18 cellular contexts compared by ENCODE assay signal in genomic region chr7:2076649-2077064, GRCh38.
A peak's percentile ranks its signal among the peaks of the same experiment; 100 is the strongest.
DNase-seq lines count a peak whose midpoint lies in the region; ATAC-seq, FAIRE-seq and TF ChIP-seq lines count a peak whose summit lies in the region.
"Had no signal": no experiment of that assay in that cellular context is flagged by ENCODE, and none has a peak within 500 bp of the region (broad histone marks: within the 10 kb centered on the region; RNA-seq: fewer than 3 reads in every experiment).

No MANE protein-coding gene starts in this region.

- DNase-seq in HTR-8/SVneo (ENCODE audit: insufficient read length, low spot score) (no peak), NOMO-1 treated with dmso at 0.1 percent for 144 hours (lab: John Stamatoyannopoulos, UW; ENCODE audit: unreplicated experiment) (peak; percentile 83), H1 (ENCODE audit: low read depth in 1 of 2, low spot score in 2 of 2) (no peak), COLO829 (ENCODE audit: low spot score) (no peak), middle frontal gyrus (ENCODE audit: extremely low spot score, low spot score) (no peak)
- DNase-seq: 8988T, DMS 273 treated with DMSO at 0.1 percent for 48 hours, EL, KG1, NCI-H1105 treated with DMSO at 0.1 percent for 48 hours, NCI-H187, NCI-H345, NCI-H526, PC-9 had no signal

- H3K4me1 ChIP-seq in BLaER1 (peaks cover 99% of the 10 kb centered on the region), H1 (replicated peaks in 1 of 4; ENCODE audit: control insufficient read depth in 3 of 4, insufficient read depth in 4 of 4, low read length in 3 of 4) (no peaks in the 10 kb centered on the region; a peak in 1 of 7 replicates)

- no peak for TF ChIP-seq CTCF in H1 (IDR thresholded peaks at IDR 0.05; ENCODE audit: control extremely low read depth in 1 of 3, insufficient read depth in 1 of 3, low read depth in 1 of 3, low read length in 3 of 3)

- H3K36me3 ChIP-seq in BLaER1 (peaks cover 36% of the 10 kb centered on the region), H1 (ENCODE audit: control insufficient read depth in 2 of 4, insufficient read depth in 4 of 4, low read length in 3 of 4) (no peaks in the 10 kb centered on the region)
- H3K36me3 ChIP-seq: HAP-1 had no signal

- H2AK5ac ChIP-seq in H1 (ENCODE audit: low read depth, low read length): no peak overlapping the region

- H3K27me3 ChIP-seq in BLaER1 (no peaks in the 10 kb centered on the region), H1 (replicated peaks in 1 of 4; ENCODE audit: control insufficient read depth in 3 of 4, extremely low read depth in 1 of 4, insufficient read depth in 3 of 4, low read length in 3 of 4) (no peaks in the 10 kb centered on the region)

- H3K56ac ChIP-seq in H1 (replicated peaks; ENCODE audit: insufficient read length, low read depth, low read length): no peak overlapping the region

- no peak for TF ChIP-seq RAD21 in H1 (IDR thresholded peaks at IDR 0.05 in 1 of 2, conservative IDR thresholded peaks at IDR 0.05 in 1 of 2; ENCODE audit: low read depth in 2 of 2, low read length in 2 of 2)

- no peak overlapping the region for H3K14ac ChIP-seq in H1 (ENCODE audit: insufficient read length)

- H3K4me3 ChIP-seq in BLaER1 (no peak overlapping the region), H1 (ENCODE audit: extremely low read depth in 1 of 4, insufficient read depth in 2 of 4, low read depth in 3 of 4, low read length in 4 of 4) (no peak overlapping the region)
- H3K4me3 ChIP-seq: HAP-1, PC-9 had no signal

- 97% methylated on average over 27 of the region's 27 CpGs; no CpG with 5 or more reads in 1 of the 2 experiments for WGBS in H1 (ENCODE audit: extremely low coverage in 1 of 2, insufficient coverage in 1 of 2, insufficient read length in 1 of 2, insufficient replicate concordance in 2 of 2, low coverage in 1 of 2, low lambda C conversion rate in 2 of 2, missing lambda C conversion rate in 1 of 2), 2 experiments

- H4K91ac ChIP-seq in H1 (replicated peaks; ENCODE audit: insufficient read length, low read length): no peak overlapping the region

- H3K79me2 ChIP-seq in H1 (ENCODE audit: control insufficient read depth in 1 of 2, insufficient read depth in 2 of 2, low read length in 2 of 2): no peaks in the 10 kb centered on the region

- H3K18ac ChIP-seq in H1 (ENCODE audit: extremely low read depth, low read length): no peak overlapping the region

- FAIRE-seq in HTR-8/SVneo (lab: Jason Lieb, UNC) (peak; percentile 75), H1 (lab: Jason Lieb, UNC) (no peak)

- H4K20me1 ChIP-seq in BLaER1 (peaks cover 96% of the 10 kb centered on the region), H1 (replicated peaks in 1 of 2; ENCODE audit: control insufficient read depth in 1 of 2, insufficient read depth in 2 of 2, low read length in 2 of 2) (peaks cover 2 to 11% of the 10 kb centered on the region in 2 experiments)

- H2BK12ac ChIP-seq in H1 (ENCODE audit: low read depth, low read length): no peak overlapping the region

- TF ChIP-seq POLR2A in H1 (IDR thresholded peaks at IDR 0.05; ENCODE audit: control extremely low read depth in 1 of 2, low read depth in 2 of 2, low read length in 2 of 2): no peak

- peaks cover 2% of the 10 kb centered on the region for H3K79me1 ChIP-seq in H1 (ENCODE audit: low read depth, low read length)

- H4K5ac ChIP-seq in H1 (ENCODE audit: insufficient read length, low read depth, low read length): no peak overlapping the region

- POLR2A ChIA-PET in H1 (lab: Charles Lee; ENCODE audit: partially characterized antibody): interaction anchor here (0.7 kb wide), 2 partner anchors 14 to 151 kb away, joined by 3 read pairs; no protein-coding TSS in a partner anchor

- no peak overlapping the region for H2BK20ac ChIP-seq in H1 (ENCODE audit: low read length)

- H3K4ac ChIP-seq in H1 (replicated peaks; ENCODE audit: insufficient read length, low read depth, low read length): peak overlapping the region; percentile 63

- H3K9ac ChIP-seq in BLaER1 (no peak overlapping the region), H1 (replicated peaks in 1 of 4; ENCODE audit: extremely low read depth in 1 of 4, low read depth in 3 of 4, low read length in 3 of 4) (no peak overlapping the region; a peak in 1 of 7 replicates)

- ATAC-seq in HG03045 (IDR thresholded peaks at IDR 0.05; ENCODE audit: unreplicated experiment) (no peak), GM19455 (IDR thresholded peaks at IDR 0.05; ENCODE audit: unreplicated experiment) (no peak)

- 0 out of 2 replicates have a peak overlapping the region, but pooled peaks have one; percentile 6 for H3K4me2 ChIP-seq in BLaER1
- no peak overlapping the region for H3K4me2 ChIP-seq in H1 (ENCODE audit: insufficient read depth in 1 of 2, low read depth in 2 of 2, low read length in 2 of 2)
- H3K4me2 ChIP-seq: PC-9 had no signal

- H2BK120ac ChIP-seq in H1 (replicated peaks; ENCODE audit: low read depth, low read length): no peak overlapping the region

- H3K23me2 ChIP-seq in H1 (ENCODE audit: low read depth, low read length): no peaks in the 10 kb centered on the region; the same call in 1 of the 2 replicates

- H4K8ac ChIP-seq in H1 (ENCODE audit: extremely low read depth, insufficient read depth, low read length): no peak overlapping the region

- no peak overlapping the region for H2BK15ac ChIP-seq in H1 (ENCODE audit: low read length)

- H2BK5ac ChIP-seq in H1 (ENCODE audit: low read depth, low read length): peak overlapping the region; percentile 1; the same call in 1 of the 2 replicates

- CTCF ChIA-PET in H1 (lab: Charles Lee; ENCODE audit: partially characterized antibody): interaction anchor here (0.6 to 1.7 kb wide), 7 partner anchors 9 to 145 kb away, joined by 3 to 4 read pairs (median 3); no protein-coding TSS in a partner anchor

- H3K9me3 ChIP-seq in BLaER1: peaks cover 7% of the 10 kb centered on the region
- no peaks in the 10 kb centered on the region for H3K9me3 ChIP-seq in H1 (ENCODE audit: insufficient read depth in 2 of 2, low read depth in 1 of 2, low read length in 1 of 2)
- H3K9me3 ChIP-seq: HAP-1 had no signal

- no peak for TF ChIP-seq EP300 in H1 (IDR thresholded peaks at IDR 0.05; ENCODE audit: borderline replicate concordance in 1 of 2, low read depth in 2 of 2, low read length in 2 of 2)

- H3K23ac ChIP-seq in H1 (ENCODE audit: insufficient read length): no peak overlapping the region

- H3K27ac ChIP-seq in BLaER1 (no peak overlapping the region), H1 (ENCODE audit: low read depth, low read length) (no peak overlapping the region)
- H3K27ac ChIP-seq: PC-9 had no signal

- no peak overlapping the region for H2AFZ ChIP-seq in H1 (ENCODE audit: low read length)
- H2AFZ ChIP-seq: PC-9 had no signal

TF ChIP-seq in H1, 55 proteins besides CTCF, POLR2A, EP300 and RAD21 (continues in another document):
- no peak for TF ChIP-seq PHF8 (conservative IDR thresholded peaks at IDR 0.05; ENCODE audit: low read depth, low read length)
- TF ChIP-seq BACH1 (IDR thresholded peaks at IDR 0.05; ENCODE audit: low read length): no peak
- no peak for TF ChIP-seq SIX5 (IDR thresholded peaks at IDR 0.05; ENCODE audit: low read depth, low read length)
- TF ChIP-seq CTBP2 (IDR thresholded peaks at IDR 0.05; ENCODE audit: borderline replicate concordance, insufficient read depth, insufficient read length, low read length): no peak
- no peak for TF ChIP-seq EGR1 (IDR thresholded peaks at IDR 0.05; ENCODE audit: borderline replicate concordance, low read depth, low read length)
- no peak for TF ChIP-seq JUN (IDR thresholded peaks at IDR 0.05; ENCODE audit: low read depth, low read length)
- no peak for TF ChIP-seq ATF2 (IDR thresholded peaks at IDR 0.05; ENCODE audit: low read length)
